In genomic region chr20:4685923-4686221, GRCh38 we compare ENCODE assay signal across 8 cellular contexts. TPM values are rescaled to one million over a fixed set of nuclear protein-coding genes. Genes with fewer than 3 reads are reported as not detected.
DNase-seq lines count a peak whose midpoint lies in the region; ATAC-seq and TF ChIP-seq lines count a peak whose summit lies in the region.

No MANE protein-coding gene starts in this region.

- H3K9me3 ChIP-seq in cardiac muscle cell (ENCODE audit: low read depth) (no peaks in the 10 kb centered on the region), upper lobe of left lung (no peaks in the 10 kb centered on the region)

- 14% methylated on average over 8 of the region's 8 CpGs for WGBS in upper lobe of left lung, 2 donors

- H3K27me3 ChIP-seq in cardiac muscle cell, result no peaks in the 10 kb centered on the region
- no peaks in the 10 kb centered on the region for H3K27me3 ChIP-seq in upper lobe of left lung

- peaks cover 16% of the 10 kb centered on the region for H3K27me3 Mint-ChIP-seq in brain
- H3K27me3 Mint-ChIP-seq in memory B cell, result no peaks in the 10 kb centered on the region

- intact Hi-C loops in cardiac septum (cut with DNase I), result no loop called here

- H3K4me1 ChIP-seq in cardiac muscle cell (ENCODE audit: low read depth) (peaks cover 24% of the 10 kb centered on the region), upper lobe of left lung (peaks cover 5 to 25% (median 18%) of the 10 kb centered on the region in 4 donors)

- TF ChIP-seq EP300 in upper lobe of left lung (IDR thresholded peaks at IDR 0.05), result no peak

- H3K27ac ChIP-seq in cardiac muscle cell (peak overlapping the region; percentile 87), upper lobe of left lung (peak overlapping the region; percentile 93 to 97 (median 95))

- TF ChIP-seq CTCF in cardiac muscle cell (IDR thresholded peaks at IDR 0.05; ENCODE audit: low read depth, low read length) (no peak), brain (conservative IDR thresholded peaks at IDR 0.05) (no peak), upper lobe of left lung (IDR thresholded peaks at IDR 0.05) (peak in 1 of 6 experiments; percentile 7)

- H3K9me3 Mint-ChIP-seq in brain (no peaks in the 10 kb centered on the region), memory B cell (no peaks in the 10 kb centered on the region)

- TF ChIP-seq POLR2A in upper lobe of left lung (IDR thresholded peaks at IDR 0.05), result no peak

- ATAC-seq in memory B cell (ENCODE audit: low read depth), result no peak
- no peak for ATAC-seq in upper lobe of left lung (ENCODE audit: low FRiP score in 2 of 2)
- ATAC-seq in GM19395 (IDR thresholded peaks at IDR 0.05; ENCODE audit: unreplicated experiment), result no peak

- DNase-seq in cardiac muscle cell (ENCODE audit: low read depth in 1 of 2, low spot score in 1 of 2), result no peak
- no peak for DNase-seq in cardiac septum (ENCODE audit: low spot score)
- DNase-seq in memory B cell (ENCODE audit: low spot score in 2 of 2), result no peak
- no peak for DNase-seq in upper lobe of left lung
- DNase-seq in NCI-H187 treated with DMSO at 0.1 percent for 48 hours (lab: John Stamatoyannopoulos, UW), result no peak
- no peak for DNase-seq in COLO829 (ENCODE audit: low spot score)

- no peaks in the 10 kb centered on the region for H3K36me3 ChIP-seq in cardiac muscle cell
- H3K36me3 ChIP-seq in upper lobe of left lung, result no peaks in the 10 kb centered on the region

- H3K4me1 Mint-ChIP-seq in brain, result peaks cover 68% of the 10 kb centered on the region
- peaks cover 16% of the 10 kb centered on the region for H3K4me1 Mint-ChIP-seq in memory B cell

- H3K4me3 Mint-ChIP-seq in brain (peak overlapping the region; percentile 81 to 97 (median 85)), memory B cell (peak overlapping the region; percentile 86)

- H3K27ac Mint-ChIP-seq in brain (peak overlapping the region; percentile 78 to 99 (median 89)), memory B cell (peak overlapping the region; percentile 92)

- H3K36me3 Mint-ChIP-seq in brain, result peaks cover 4% of the 10 kb centered on the region
- no peaks in the 10 kb centered on the region for H3K36me3 Mint-ChIP-seq in memory B cell

- H3K4me3 ChIP-seq in cardiac muscle cell (peak overlapping the region; percentile 56), upper lobe of left lung (peak overlapping the region; percentile 80 to 86 (median 84))

RNA-seq across cellular contexts. Expression of gene PRNP, which starts 0.4 kb away (rescaled TPM):
- 165 and 179 TPM in 2 replicates for total RNA-seq in cardiac muscle cell
- polyA plus RNA-seq in cardiac muscle cell, result 144 and 169 TPM in 2 replicates
- 127 TPM for total RNA-seq in cardiac septum
- polyA plus RNA-seq in brain (ENCODE audit: insufficient read depth, low read depth, low replicate concordance), result 133 TPM
- 100 to 1,000 TPM in 1 of 6 donors, 10 to 100 TPM in 5; 34.6 to 107 (median 83.4) TPM for total RNA-seq in upper lobe of left lung

RNA-seq across cellular contexts. Expression of gene PRND, which starts 35.8 kb away (rescaled TPM):
- 0.07 and 0.39 TPM in 2 replicates for total RNA-seq in cardiac muscle cell
- 1.3 TPM in 1 of 2 replicates, not detected in the other for polyA plus RNA-seq in cardiac muscle cell
- total RNA-seq in cardiac septum, result 0.08 TPM
- polyA plus RNA-seq in brain (ENCODE audit: insufficient read depth, low read depth, low replicate concordance), result not detected
- under 1 TPM in 1 of 6 donors, not detected in 5; 0.20 TPM for total RNA-seq in upper lobe of left lung
